8 cellular contexts compared by ENCODE assay signal in the genomic region with DNA sequence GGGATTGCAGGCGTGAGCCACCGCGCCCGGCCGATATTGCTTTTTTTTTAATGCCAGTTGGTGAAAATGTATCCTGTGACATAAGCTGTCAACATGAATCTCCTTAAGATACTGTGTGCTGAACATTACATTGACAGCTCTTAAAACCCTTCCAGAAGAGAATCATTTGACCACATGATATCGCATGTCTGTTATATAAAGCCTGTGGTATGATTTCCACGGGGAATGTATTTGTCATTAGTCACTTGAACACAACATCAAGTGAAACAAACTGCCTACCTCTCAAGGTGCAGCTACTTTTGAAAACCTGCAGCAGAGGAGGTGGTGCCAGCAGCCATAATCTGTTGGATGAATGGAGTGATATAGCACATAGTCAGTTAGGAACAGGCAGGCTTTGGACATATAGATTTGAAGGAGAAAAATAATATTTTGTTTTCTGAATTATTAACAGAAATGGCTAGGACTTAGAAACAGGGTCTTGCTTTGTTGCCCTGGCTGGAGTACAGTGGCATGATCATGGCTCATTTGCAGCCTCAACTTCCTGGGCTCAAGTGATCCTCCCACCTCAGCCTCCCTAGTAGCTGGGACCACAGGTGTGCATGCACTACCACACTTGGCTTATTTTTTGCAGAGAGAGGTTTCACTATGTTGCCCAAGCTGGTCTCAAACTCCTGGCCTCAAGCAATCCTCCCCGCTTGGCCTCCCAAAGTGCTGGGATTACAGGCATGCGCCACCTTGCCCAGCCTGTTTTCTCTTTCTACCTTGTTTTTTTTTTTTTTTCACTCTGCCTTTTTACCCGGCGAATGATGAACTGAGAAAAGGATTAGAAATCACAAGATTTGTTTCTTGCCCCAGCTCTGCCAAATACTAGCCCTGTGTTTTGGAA.
DNase-seq lines count a peak whose midpoint lies in the region; ATAC-seq and TF ChIP-seq lines count a peak whose summit lies in the region.

No MANE protein-coding gene starts in this region.

- H3K36me3 ChIP-seq in Loucy (ENCODE audit: insufficient read depth, low read length) (no peaks in the 10 kb centered on the region), endocrine pancreas (ENCODE audit: control insufficient read depth, insufficient read depth, low read length) (no peaks in the 10 kb centered on the region), psoas muscle (ENCODE audit: insufficient read depth in 1 of 2, low read depth in 1 of 2) (peaks cover 0 to 67% of the 10 kb centered on the region in 2 donors), HAP-1 (replicated peaks) (peaks cover 4% of the 10 kb centered on the region)

- no peaks in the 10 kb centered on the region for H3K9me2 ChIP-seq in Loucy (replicated peaks; ENCODE audit: low read depth, low read length)

- ATAC-seq in GM21381 (IDR thresholded peaks at IDR 0.05; ENCODE audit: unreplicated experiment) (peak; percentile 9), psoas muscle (peak in 3 of 4 donors; percentile 8 to 79 (median 46)), HG02870 (IDR thresholded peaks at IDR 0.05; ENCODE audit: unreplicated experiment) (no peak)

- peak overlapping the region; percentile 92 for H2AFZ ChIP-seq in Loucy (ENCODE audit: low read length)

- peak overlapping the region; percentile 52 for H3K9ac ChIP-seq in Loucy (ENCODE audit: low read depth, low read length, poor library complexity, severe bottlenecking)
- peak overlapping the region; percentile 73 for H3K9ac ChIP-seq in endocrine pancreas (ENCODE audit: control insufficient read depth, insufficient read depth, low read length)

- WGBS in psoas muscle, 3 donors, result 85 to 87% (median 87%) methylated on average over 11 of the region's 11 CpGs

- peak overlapping the region; percentile 69 for H3K4me3 ChIP-seq in Loucy (ENCODE audit: low read length, poor library complexity, severe bottlenecking)
- H3K4me3 ChIP-seq in endocrine pancreas (ENCODE audit: control insufficient read depth, insufficient read depth, low read length), result peak overlapping the region; percentile 84
- H3K4me3 ChIP-seq in psoas muscle, result peak overlapping the region; percentile 22
- no peak overlapping the region for H3K4me3 ChIP-seq in HAP-1

- H3K4me2 ChIP-seq in Loucy (ENCODE audit: low read depth, low read length, poor library complexity, severe bottlenecking), result peak overlapping the region; percentile 79

- TF ChIP-seq CTCF in Loucy (conservative IDR thresholded peaks at IDR 0.05; ENCODE audit: low read length) (no peak), psoas muscle (IDR thresholded peaks at IDR 0.05) (no peak)

- no peaks in the 10 kb centered on the region for H3K27me3 ChIP-seq in Loucy (ENCODE audit: insufficient read depth, low read length, poor library complexity, severe bottlenecking)
- H3K27me3 ChIP-seq in endocrine pancreas (ENCODE audit: control insufficient read depth, insufficient read depth, low read length), result no peaks in the 10 kb centered on the region
- no peaks in the 10 kb centered on the region for H3K27me3 ChIP-seq in psoas muscle (ENCODE audit: insufficient read depth in 3 of 3, low read length in 2 of 3)
- H3K27me3 ChIP-seq in HAP-1 (ENCODE audit: low read depth), result no peaks in the 10 kb centered on the region

- no peaks in the 10 kb centered on the region for H3K79me2 ChIP-seq in Loucy (ENCODE audit: insufficient read depth, low read length)

- no peaks in the 10 kb centered on the region for H3K9me3 ChIP-seq in Loucy (ENCODE audit: insufficient read depth, low read depth, low read length)
- H3K9me3 ChIP-seq in endocrine pancreas (ENCODE audit: control insufficient read depth, low read length), result no peaks in the 10 kb centered on the region
- H3K9me3 ChIP-seq in psoas muscle, result no peaks in the 10 kb centered on the region
- H3K9me3 ChIP-seq in HAP-1, result no peaks in the 10 kb centered on the region

- H4K20me1 ChIP-seq in Loucy (ENCODE audit: insufficient read depth, low read length, poor library complexity, severe bottlenecking), result no peaks in the 10 kb centered on the region

- in situ Hi-C loops in HAP-1 (cut with MboI; ENCODE audit: low sequenced_read_pairs), result no loop called here

- no peaks in the 10 kb centered on the region for H3F3A ChIP-seq in Loucy (ENCODE audit: low read depth)

- DNase-seq in psoas muscle (no peak), COLO829 (ENCODE audit: low spot score) (no peak), inferior parietal cortex (ENCODE audit: extremely low spot score) (no peak), HAP-1 (ENCODE audit: low spot score in 2 of 2) (no peak)

- intact Hi-C loops in psoas muscle (cut with DNase I), result no loop called here

- H3K4me1 ChIP-seq in Loucy (ENCODE audit: insufficient read depth, low read length, poor library complexity, severe bottlenecking) (peaks cover 21% of the 10 kb centered on the region), endocrine pancreas (ENCODE audit: control insufficient read depth, insufficient read depth, low read length) (peaks cover 18% of the 10 kb centered on the region), psoas muscle (peaks cover 3% of the 10 kb centered on the region), HAP-1 (peaks cover 7% of the 10 kb centered on the region)

- peak overlapping the region; percentile 19 for H3K27ac ChIP-seq in psoas muscle
